9 cellular contexts compared by ENCODE assay signal in the genomic region with DNA sequence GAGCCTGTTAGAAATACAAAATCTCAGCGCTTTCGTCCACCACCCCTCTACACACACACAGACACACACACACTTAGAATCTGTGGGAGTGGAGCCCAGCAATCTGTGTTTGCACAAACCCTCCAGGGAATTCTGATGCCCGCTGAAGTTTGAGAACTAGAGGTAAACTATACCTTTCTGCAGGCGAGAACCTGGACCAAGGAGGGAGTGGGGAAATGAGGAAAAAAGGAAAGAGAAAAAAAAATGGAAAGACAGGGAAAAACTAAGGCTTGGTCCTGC. TPM values are rescaled to one million over a fixed set of nuclear protein-coding genes. Genes with fewer than 3 reads are reported as not detected.
DNase-seq lines count a peak whose midpoint lies in the region; ATAC-seq, FAIRE-seq and TF ChIP-seq lines count a peak whose summit lies in the region.
"Had no signal": no experiment of that assay in that cellular context is flagged by ENCODE, and none has a peak within 500 bp of the region (broad histone marks: within the 10 kb centered on the region; RNA-seq: fewer than 3 reads in every experiment).

No MANE protein-coding gene starts in this region.

- no peak for FAIRE-seq in D721Med (lab: Jason Lieb, UNC)
- FAIRE-seq: islet of Langerhans had no signal

- H3K27me3 Mint-ChIP-seq in natural killer cell (ENCODE audit: low read depth in 2 of 2) = no peaks in the 10 kb centered on the region

- intact Hi-C loops in natural killer cell (cut with micrococcal nuclease) = loop anchor here (5.0 kb wide), 3 partner anchors 183 to 343 kb away; partner anchors contain the start of genes IVNS1ABP, SWT1 and TRMT1L

- H3K4me3 Mint-ChIP-seq in natural killer cell = peak overlapping the region; percentile 84

- H3K9me3 ChIP-seq in BLaER1 (no peaks in the 10 kb centered on the region; the same call in 1 of the 2 replicates), HUES64 (ENCODE audit: insufficient read depth, low read depth, low read length) (no peaks in the 10 kb centered on the region)

- WGBS in HUES64 = 85% methylated on average over 4 of the region's 4 CpGs

- no peak overlapping the region for H3K9ac ChIP-seq in BLaER1
- H3K9ac ChIP-seq in HUES64 (ENCODE audit: low read depth, low read length) = peak overlapping the region; percentile 76; the same call in 1 of the 2 replicates

- H3K4me1 Mint-ChIP-seq in natural killer cell = peaks cover 43 to 45% of the 10 kb centered on the region in 2 donors

- no peak overlapping the region for H3K27ac ChIP-seq in BLaER1
- H3K27ac ChIP-seq in HUES64 (ENCODE audit: low read depth, low read length) = no peak overlapping the region
- peak overlapping the region; percentile 98 for H3K27ac ChIP-seq in coronary artery

- H3K4me3 ChIP-seq in BLaER1 (no peak overlapping the region), HUES64 (ENCODE audit: low read length) (peak overlapping the region; percentile 86), coronary artery (peak overlapping the region; percentile 96)

- no peak for DNase-seq in coronary artery (ENCODE audit: low spot score)
- no peak for DNase-seq in natural killer cell
- no peak for DNase-seq in GM20000 (ENCODE audit: low spot score)
- DNase-seq in inferior parietal cortex (ENCODE audit: extremely low spot score) = no peak
- no peak for DNase-seq in D721Med (ENCODE audit: insufficient read length, low spot score)

- H3K4me1 ChIP-seq in BLaER1 (peaks cover 13% of the 10 kb centered on the region), HUES64 (ENCODE audit: insufficient read depth, low read length) (peaks cover 11% of the 10 kb centered on the region)

- no peaks in the 10 kb centered on the region for H3K36me3 Mint-ChIP-seq in natural killer cell

- peak overlapping the region; percentile 98 for H3K4me2 ChIP-seq in BLaER1

- peak overlapping the region; percentile 37 to 63 for H3K27ac Mint-ChIP-seq in natural killer cell

- no peak for TF ChIP-seq CTCF in coronary artery (IDR thresholded peaks at IDR 0.05)
- TF ChIP-seq CTCF in natural killer cell (IDR thresholded peaks at IDR 0.05) = no peak
- TF ChIP-seq CTCF in GM20000 (IDR thresholded peaks at IDR 0.05; ENCODE audit: extremely low read depth, missing control alignments) = no peak
- no peak for TF ChIP-seq CTCF in D721Med (IDR thresholded peaks at IDR 0.05; ENCODE audit: insufficient read depth, missing control alignments)

- H3K9me3 Mint-ChIP-seq in natural killer cell = no peaks in the 10 kb centered on the region

- ATAC-seq in natural killer cell = no peak
- no peak for ATAC-seq in GM18907 (IDR thresholded peaks at IDR 0.05; ENCODE audit: unreplicated experiment)

- H3K36me3 ChIP-seq in BLaER1 = no peaks in the 10 kb centered on the region
- no peaks in the 10 kb centered on the region for H3K36me3 ChIP-seq in HUES64 (ENCODE audit: insufficient read depth, low read length)

- H3K27me3 ChIP-seq in BLaER1 = peaks cover 51% of the 10 kb centered on the region
- H3K27me3 ChIP-seq in HUES64 (ENCODE audit: insufficient read depth, low read length) = peaks cover 56% of the 10 kb centered on the region

- H4K20me1 ChIP-seq in BLaER1 = peaks cover 12% of the 10 kb centered on the region

RNA-seq across cellular contexts. Expression of gene NIBAN1, which starts 0.5 kb away (rescaled TPM):
- polyA plus RNA-seq in HUES64 (2013, experiment 1 of 2) = 6.2 TPM
- 4.6 TPM for polyA plus RNA-seq in HUES64 (2013, experiment 2 of 2)
- 10 to 100 TPM; 30.9 to 54.1 (median 31.0) TPM for total RNA-seq in natural killer cell

Comparison
In these comparisons a context has a peak if more than half of its experiments do, and no peak if none do; other contexts are left out.
1. H3K27ac ChIP-seq: peak in coronary artery (2 of 2); none in BLaER1 (single experiment) and HUES64 (single experiment).